In the genomic region with DNA sequence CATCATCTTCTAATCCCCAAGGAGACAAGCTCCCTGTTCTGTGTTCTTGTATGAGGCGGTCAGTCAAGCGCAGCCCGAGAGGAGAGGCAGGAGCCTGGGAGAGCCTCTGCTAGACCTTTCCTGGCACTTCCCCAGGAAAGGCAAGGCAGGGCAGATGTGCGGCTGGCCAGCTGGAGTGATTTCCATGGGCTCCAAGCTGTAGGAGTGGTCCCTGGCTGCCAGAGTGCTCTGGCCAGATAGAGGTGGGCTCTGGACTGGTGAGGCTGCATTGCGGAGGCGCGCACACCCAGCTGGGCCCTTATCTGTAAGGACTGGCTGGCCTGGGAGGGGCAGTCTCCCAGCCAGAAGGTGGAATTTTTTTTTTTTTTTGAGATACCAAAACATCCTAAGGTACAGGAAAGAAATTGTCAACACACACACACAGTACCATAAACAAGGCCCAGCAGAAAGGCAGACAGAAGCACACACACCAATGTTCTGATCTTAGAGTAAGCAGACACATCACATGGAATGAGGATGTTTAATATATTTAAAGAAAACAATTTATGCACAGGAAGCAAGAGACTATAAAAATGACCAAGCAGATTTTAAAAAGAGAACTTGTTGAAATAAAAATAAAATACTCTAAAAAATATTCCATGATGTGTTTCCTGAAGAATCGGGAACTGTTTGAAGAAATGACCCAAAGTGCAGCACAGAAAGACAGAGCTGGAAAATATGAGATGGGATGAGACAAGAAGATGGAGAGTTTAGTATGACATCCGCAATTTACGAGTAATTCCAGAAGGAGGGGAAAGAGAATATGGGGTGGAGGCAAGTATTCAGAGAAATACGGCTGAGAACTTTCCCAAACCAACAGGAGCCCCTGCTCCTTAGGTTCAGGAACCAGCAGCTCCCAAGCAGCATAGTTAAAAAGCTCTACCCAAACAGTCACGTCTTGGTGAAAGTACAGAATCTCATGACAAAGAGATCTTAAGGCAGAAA, we compare ENCODE assay signal across 17 cellular contexts. TPM values are rescaled to one million over a fixed set of nuclear protein-coding genes. Genes with fewer than 3 reads are reported as not detected.
DNase-seq lines count a peak whose midpoint lies in the region; ATAC-seq, FAIRE-seq and TF ChIP-seq lines count a peak whose summit lies in the region.
"Had no signal": no experiment of that assay in that cellular context is flagged by ENCODE, and none has a peak within 500 bp of the region (broad histone marks: within the 10 kb centered on the region; RNA-seq: fewer than 3 reads in every experiment).

No MANE protein-coding gene starts in this region.

- no peaks in the 10 kb centered on the region for H3K27me3 Mint-ChIP-seq in progenitor cell of endocrine pancreas
- H3K27me3 Mint-ChIP-seq: activated B cell treated with CpG ODN at 0.5 μM for 24 hours had no signal

- no peak overlapping the region for H3K4me3 ChIP-seq in BE2C (ENCODE audit: low read depth, low read length)
- no peak overlapping the region for H3K4me3 ChIP-seq in H7 (ENCODE audit: insufficient read depth, low read depth, low read length)
- H3K4me3 ChIP-seq: body of pancreas, SK-N-MC had no signal

- no peaks in the 10 kb centered on the region for H3K4me1 Mint-ChIP-seq in progenitor cell of endocrine pancreas (ENCODE audit: low read depth)

- no peak for ATAC-seq in HG03280 (IDR thresholded peaks at IDR 0.05; ENCODE audit: unreplicated experiment)
- ATAC-seq: body of pancreas, left colon had no signal

- H3K27me3 ChIP-seq in BE2C (no peaks in the 10 kb centered on the region), H7 (ENCODE audit: control insufficient read depth, insufficient read depth, low read length) (no peaks in the 10 kb centered on the region)
- H3K27me3 ChIP-seq: body of pancreas had no signal

- H3K4me3 Mint-ChIP-seq in progenitor cell of endocrine pancreas (ENCODE audit: low read depth): no peak overlapping the region
- H3K4me3 Mint-ChIP-seq: activated B cell treated with CpG ODN at 0.5 μM for 24 hours had no signal

- peaks cover 9% of the 10 kb centered on the region for H3K4me1 ChIP-seq in BE2C
- H3K4me1 ChIP-seq: body of pancreas had no signal

- H3K36me3 ChIP-seq in BE2C (peaks cover 6% of the 10 kb centered on the region), H7 (replicated peaks; ENCODE audit: control insufficient read depth, insufficient read depth, low read length) (no peaks in the 10 kb centered on the region)

- DNase-seq in BE2C (peak; percentile 86), H7 (peak; percentile 22), progenitor cell of endocrine pancreas (ENCODE audit: low spot score, unreplicated experiment) (no peak), superior temporal gyrus (ENCODE audit: extremely low spot score) (no peak), retina (no peak), NCI-H2196 treated with DMSO at 0.1 percent for 48 hours (lab: John Stamatoyannopoulos, UW; ENCODE audit: unreplicated experiment) (no peak)
- DNase-seq: activated B cell treated with CpG ODN at 0.5 μM for 24 hours; body of pancreas; glutamatergic neuron; left colon; NCI-H2029; NK-92 treated with Interleukin-12 subunit alpha and Interleukin-12 subunit beta, amount 100 ng/mL, for 24 hours; occipital lobe had no signal

- H3K9me3 Mint-ChIP-seq in progenitor cell of endocrine pancreas (ENCODE audit: low read depth): no peaks in the 10 kb centered on the region
- H3K9me3 Mint-ChIP-seq: activated B cell treated with CpG ODN at 0.5 μM for 24 hours had no signal

- H3K27ac Mint-ChIP-seq in progenitor cell of endocrine pancreas: peak overlapping the region; percentile 30
- H3K27ac Mint-ChIP-seq: activated B cell treated with CpG ODN at 0.5 μM for 24 hours had no signal

- no peaks in the 10 kb centered on the region for H3K9me3 ChIP-seq in BE2C
- H3K9me3 ChIP-seq: body of pancreas had no signal

- no peak for TF ChIP-seq CTCF in BE2C (IDR thresholded peaks at IDR 0.05; ENCODE audit: low read depth, low read length)
- no peak for TF ChIP-seq CTCF in progenitor cell of endocrine pancreas (IDR thresholded peaks at IDR 0.05; ENCODE audit: unreplicated experiment)

- no peaks in the 10 kb centered on the region for H3K36me3 Mint-ChIP-seq in progenitor cell of endocrine pancreas (ENCODE audit: insufficient read depth)

- peak; percentile 89 for FAIRE-seq in endometrium (lab: Jason Lieb, UNC)
- FAIRE-seq: GM18507 had no signal

RNA-seq across cellular contexts. Expression of gene IBA57, which starts 13.4 kb away (rescaled TPM):
- polyA plus RNA-seq in BE2C (2012; ENCODE audit: insufficient read depth, insufficient read length, low read depth): 18.2 TPM
- total RNA-seq in H7 (2014; rRNA removed; shearing (Covaris generic)): 21.2 and 23.3 TPM in 2 replicates
- total RNA-seq in progenitor cell of endocrine pancreas: 9.7 and 11.2 TPM in 2 replicates

RNA-seq across cellular contexts. Expression of gene OBSCN, which starts 28.8 kb away (rescaled TPM):
- polyA plus RNA-seq in BE2C (2012; ENCODE audit: insufficient read depth, insufficient read length, low read depth): 8.8 TPM
- total RNA-seq in H7 (2014; rRNA removed; shearing (Covaris generic)): 18.9 and 25.2 TPM in 2 replicates
- total RNA-seq in progenitor cell of endocrine pancreas: 57.3 and 57.5 TPM in 2 replicates

RNA-seq across cellular contexts. Expression of gene GJC2, which starts 29.3 kb away (rescaled TPM):
- 3.7 TPM for polyA plus RNA-seq in BE2C (2012; ENCODE audit: insufficient read depth, insufficient read length, low read depth)
- total RNA-seq in H7 (2014; rRNA removed; shearing (Covaris generic)): 1.7 TPM in 2 replicates
- 1.7 and 2.1 TPM in 2 replicates for total RNA-seq in progenitor cell of endocrine pancreas

RNA-seq across cellular contexts. Expression of gene GUK1, which starts 39.0 kb away (rescaled TPM):
- 1,564 TPM for polyA plus RNA-seq in BE2C (2012; ENCODE audit: insufficient read depth, insufficient read length, low read depth)
- 216 and 224 TPM in 2 replicates for total RNA-seq in H7 (2014; rRNA removed; shearing (Covaris generic))
- total RNA-seq in progenitor cell of endocrine pancreas: 96.3 and 101 TPM in 2 replicates

Comparison
In these comparisons a context has a peak if more than half of its experiments do, and no peak if none do; other contexts are left out.
1. DNase-seq: peak in BE2C (single experiment) and H7 (single experiment); none in progenitor cell of endocrine pancreas (single experiment), superior temporal gyrus (single experiment), retina (single experiment) and NCI-H2196 treated with DMSO at 0.1 percent for 48 hours (single experiment).